Comparison of ENCODE assay signal across 1 cellular context in genomic region chr14:101961011-101961721, GRCh38.
TF ChIP-seq lines count a peak whose summit lies in the region.

No MANE protein-coding gene starts in this region.

TF ChIP-seq in GM12878, 131 proteins besides CTCF, POLR2A, EP300 and RAD21 (continued from another document):
- TF ChIP-seq, protein P1, sequence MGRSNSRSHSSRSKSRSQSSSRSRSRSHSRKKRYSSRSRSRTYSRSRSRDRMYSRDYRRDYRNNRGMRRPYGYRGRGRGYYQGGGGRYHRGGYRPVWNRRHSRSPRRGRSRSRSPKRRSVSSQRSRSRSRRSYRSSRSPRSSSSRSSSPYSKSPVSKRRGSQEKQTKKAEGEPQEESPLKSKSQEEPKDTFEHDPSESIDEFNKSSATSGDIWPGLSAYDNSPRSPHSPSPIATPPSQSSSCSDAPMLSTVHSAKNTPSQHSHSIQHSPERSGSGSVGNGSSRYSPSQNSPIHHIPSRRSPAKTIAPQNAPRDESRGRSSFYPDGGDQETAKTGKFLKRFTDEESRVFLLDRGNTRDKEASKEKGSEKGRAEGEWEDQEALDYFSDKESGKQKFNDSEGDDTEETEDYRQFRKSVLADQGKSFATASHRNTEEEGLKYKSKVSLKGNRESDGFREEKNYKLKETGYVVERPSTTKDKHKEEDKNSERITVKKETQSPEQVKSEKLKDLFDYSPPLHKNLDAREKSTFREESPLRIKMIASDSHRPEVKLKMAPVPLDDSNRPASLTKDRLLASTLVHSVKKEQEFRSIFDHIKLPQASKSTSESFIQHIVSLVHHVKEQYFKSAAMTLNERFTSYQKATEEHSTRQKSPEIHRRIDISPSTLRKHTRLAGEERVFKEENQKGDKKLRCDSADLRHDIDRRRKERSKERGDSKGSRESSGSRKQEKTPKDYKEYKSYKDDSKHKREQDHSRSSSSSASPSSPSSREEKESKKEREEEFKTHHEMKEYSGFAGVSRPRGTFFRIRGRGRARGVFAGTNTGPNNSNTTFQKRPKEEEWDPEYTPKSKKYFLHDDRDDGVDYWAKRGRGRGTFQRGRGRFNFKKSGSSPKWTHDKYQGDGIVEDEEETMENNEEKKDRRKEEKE (IDR thresholded peaks at IDR 0.05) = no peak
- no peak for TF ChIP-seq FOXM1 (IDR thresholded peaks at IDR 0.05; ENCODE audit: low read depth, low read length)
